13 cellular contexts compared by ENCODE assay signal in the genomic region with DNA sequence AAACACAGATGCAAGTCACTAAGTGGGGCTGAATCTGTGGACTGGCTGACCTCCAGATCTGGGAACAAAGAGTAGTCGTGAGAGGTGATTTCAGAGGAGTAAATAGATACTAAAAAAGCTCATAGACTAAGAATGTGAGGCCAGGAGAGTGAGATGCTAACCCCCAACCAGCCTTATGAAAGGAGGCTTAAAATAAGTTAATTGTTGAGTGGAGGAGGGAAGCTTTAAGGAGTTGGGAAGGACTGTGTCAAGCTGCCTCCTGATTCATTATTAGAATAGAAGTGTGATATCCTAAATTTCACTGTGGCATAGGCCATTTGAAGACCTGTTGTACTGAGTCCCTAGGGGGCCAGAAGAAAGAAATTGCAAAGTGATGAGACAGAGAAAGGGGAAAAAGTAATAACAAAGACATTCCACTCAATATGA.
DNase-seq lines count a peak whose midpoint lies in the region; ATAC-seq and TF ChIP-seq lines count a peak whose summit lies in the region.
"Had no signal": no experiment of that assay in that cellular context is flagged by ENCODE, and none has a peak within 500 bp of the region (broad histone marks: within the 10 kb centered on the region; RNA-seq: fewer than 3 reads in every experiment).

No MANE protein-coding gene starts in this region.

- ATAC-seq in naive thymus-derived CD4-positive, alpha-beta T cell: no peak
- no peak for ATAC-seq in lower lobe of right lung
- no peak for ATAC-seq in GM21447 (IDR thresholded peaks at IDR 0.05; ENCODE audit: unreplicated experiment)

- H3K27me3 ChIP-seq in BJ (ENCODE audit: control insufficient read depth, insufficient read depth, low read length): no peaks in the 10 kb centered on the region
- H3K27me3 ChIP-seq in HUES64 (ENCODE audit: insufficient read depth, low read length): no peaks in the 10 kb centered on the region
- no peaks in the 10 kb centered on the region for H3K27me3 ChIP-seq in naive thymus-derived CD4-positive, alpha-beta T cell (ENCODE audit: control insufficient read depth in 2 of 2, insufficient read depth in 2 of 2, low read length in 2 of 2)
- no peaks in the 10 kb centered on the region for H3K27me3 ChIP-seq in lower lobe of right lung (ENCODE audit: low read depth)
- H3K27me3 ChIP-seq: MG63 had no signal

- H3K9me3 ChIP-seq in HUES64 (ENCODE audit: insufficient read depth, low read depth, low read length): no peaks in the 10 kb centered on the region
- H3K9me3 ChIP-seq in naive thymus-derived CD4-positive, alpha-beta T cell (ENCODE audit: control insufficient read depth in 2 of 3, low read length in 3 of 3): no peaks in the 10 kb centered on the region
- H3K9me3 ChIP-seq in lower lobe of right lung: no peaks in the 10 kb centered on the region
- H3K9me3 ChIP-seq: MG63 had no signal

- H3K36me3 Mint-ChIP-seq in naive thymus-derived CD4-positive, alpha-beta T cell: peaks cover 4 to 17% (median 12%) of the 10 kb centered on the region in 5 donors

- peak overlapping the region in 8 of 9 donors; percentile 12 to 84 (median 67) for H3K27ac Mint-ChIP-seq in naive thymus-derived CD4-positive, alpha-beta T cell

- H3K4me1 ChIP-seq in HUES64 (ENCODE audit: insufficient read depth, low read length) (peaks cover 17% of the 10 kb centered on the region), lower lobe of right lung (peaks cover 7% of the 10 kb centered on the region)
- H3K4me1 ChIP-seq in naive thymus-derived CD4-positive, alpha-beta T cell (ENCODE audit: control insufficient read depth in 2 of 2, insufficient read depth in 2 of 2, low read length in 2 of 2): no peaks in the 10 kb centered on the region

- H3K4me1 Mint-ChIP-seq in naive thymus-derived CD4-positive, alpha-beta T cell: peaks cover 8 to 36% (median 22%) of the 10 kb centered on the region in 7 donors

- CTCF ChIA-PET in BJ (lab: Yijun Ruan, JAX): interaction anchor here (1.3 to 1.5 kb wide), 2 partner anchors 13 to 229 kb away, joined by 3 read pairs; no protein-coding TSS in a partner anchor
- CTCF ChIA-PET in naive thymus-derived CD4-positive, alpha-beta T cell (lab: Charles Lee): interaction anchor here (1.0 kb wide), 1 partner anchor 16 kb away, joined by 7 read pairs; no protein-coding TSS in a partner anchor

- TF ChIP-seq CTCF in BJ (IDR thresholded peaks at IDR 0.05; ENCODE audit: insufficient read depth, low read depth, low read length): no peak
- TF ChIP-seq CTCF in choroid plexus epithelial cell (conservative IDR thresholded peaks at IDR 0.05; ENCODE audit: low read depth, low read length): no peak
- TF ChIP-seq CTCF in lower lobe of right lung (IDR thresholded peaks at IDR 0.05): no peak

- POLR2A ChIA-PET in BJ (lab: Charles Lee): interaction anchor here (0.7 kb wide), 1 partner anchor 158 kb away, joined by 5 read pairs; a partner anchor contains a TSS
- POLR2A ChIA-PET in naive thymus-derived CD4-positive, alpha-beta T cell (lab: Charles Lee): no interaction called here

- no peak overlapping the region for H3K4me3 ChIP-seq in BJ (ENCODE audit: low read depth, low read length)
- no peak overlapping the region for H3K4me3 ChIP-seq in HUES64 (ENCODE audit: low read length)
- H3K4me3 ChIP-seq in choroid plexus epithelial cell (ENCODE audit: low read depth, low read length): no peak overlapping the region
- H3K4me3 ChIP-seq in naive thymus-derived CD4-positive, alpha-beta T cell (ENCODE audit: low read length): no peak overlapping the region
- no peak overlapping the region for H3K4me3 ChIP-seq in lower lobe of right lung
- H3K4me3 ChIP-seq: MG63 had no signal

- WGBS in HUES64: 22% methylated on average over 1 of the region's 1 CpG

- intact Hi-C loops in naive thymus-derived CD4-positive, alpha-beta T cell (cut with micrococcal nuclease): no loop called here
- intact Hi-C loops in lower lobe of right lung (cut with DNase I): no loop called here

- no peaks in the 10 kb centered on the region for H3K9me3 Mint-ChIP-seq in naive thymus-derived CD4-positive, alpha-beta T cell

- H3K27ac ChIP-seq in HUES64 (ENCODE audit: low read depth, low read length) (peak overlapping the region; percentile 71), lower lobe of right lung (no peak overlapping the region)
- no peak overlapping the region for H3K27ac ChIP-seq in naive thymus-derived CD4-positive, alpha-beta T cell (ENCODE audit: low read depth, low read length)

- no peaks in the 10 kb centered on the region for H3K36me3 ChIP-seq in BJ (ENCODE audit: control insufficient read depth, insufficient read depth, low read length)
- H3K36me3 ChIP-seq in HUES64 (ENCODE audit: insufficient read depth, low read length): no peaks in the 10 kb centered on the region
- H3K36me3 ChIP-seq in naive thymus-derived CD4-positive, alpha-beta T cell (ENCODE audit: control insufficient read depth in 2 of 3, insufficient read depth in 3 of 3, low read length in 3 of 3): peaks cover 0 to 13% (median 4%) of the 10 kb centered on the region in 3 experiments
- peaks cover 5% of the 10 kb centered on the region for H3K36me3 ChIP-seq in lower lobe of right lung
- H3K36me3 ChIP-seq: MG63 had no signal

- H3K27me3 Mint-ChIP-seq in naive thymus-derived CD4-positive, alpha-beta T cell: no peaks in the 10 kb centered on the region

- peak; percentile 28 for DNase-seq in BJ (ENCODE audit: low read depth)
- peak; percentile 60 for DNase-seq in choroid plexus epithelial cell (ENCODE audit: low read depth)
- no peak for DNase-seq in naive thymus-derived CD4-positive, alpha-beta T cell
- no peak for DNase-seq in nucleus accumbens (lab: John Stamatoyannopoulos, UW)
- no peak for DNase-seq in activated CD4-positive, CD25-positive, alpha-beta regulatory T cell treated with anti-CD3 and anti-CD28 coated beads, Interleukin-2, amount 50 U/mL, for 72 hours
- no peak for DNase-seq in lower lobe of right lung
- DNase-seq: kidney; MG63; NCI-H345; RPMI8226; stimulated activated CD4-positive, alpha-beta T cell treated with anti-CD3 and anti-CD28 coated beads, Interleukin-15, amount 100 ng/mL, for 24 hours had no signal

- peak overlapping the region; percentile 45; the same call in 1 of the 2 replicates for H3K9ac ChIP-seq in HUES64 (ENCODE audit: low read depth, low read length)

- H3K4me3 Mint-ChIP-seq in naive thymus-derived CD4-positive, alpha-beta T cell: no peak overlapping the region

Comparison
In these comparisons a context has a peak if more than half of its experiments do, and no peak if none do; other contexts are left out.
1. DNase-seq: peak in BJ (single experiment) and choroid plexus epithelial cell (single experiment); none in naive thymus-derived CD4-positive, alpha-beta T cell (0 of 9), nucleus accumbens (0 of 56), activated CD4-positive, CD25-positive, alpha-beta regulatory T cell treated with anti-CD3 and anti-CD28 coated beads, Interleukin-2, amount 50 U/mL, for 72 hours (single experiment) and lower lobe of right lung (single experiment).